In genomic region chr14:97791072-97791471, GRCh38 we compare ENCODE assay signal across 23 cellular contexts.
"Had no signal": no experiment of that assay in that cellular context is flagged by ENCODE, and none has a peak within 500 bp of the region (broad histone marks: within the 10 kb centered on the region; RNA-seq: fewer than 3 reads in every experiment).

No MANE protein-coding gene starts in this region.

- H3K27ac Mint-ChIP-seq: dendritic cell treated with granulocyte-macrophage colony-stimulating factor and Interleukin-4, amounts not matched to agents 40 ng/mL and 50 ng/mL, for 4 days; endodermal cell had no signal

- H3K9me3 ChIP-seq: colonic mucosa, esophagus squamous epithelium, gastrocnemius medialis, gastroesophageal sphincter, heart left ventricle, heart right ventricle had no signal

- DNase-seq: colonic mucosa; cortex of kidney; dorsolateral prefrontal cortex; effector CD4-positive, alpha-beta T cell; effector CD8-positive, alpha-beta T cell; effector memory CD4-positive, alpha-beta T cell; endodermal cell; erythroblast; esophagus squamous epithelium; foreskin fibroblast; foreskin keratinocyte; foreskin melanocyte; gastrocnemius medialis; glutamatergic neuron; head of caudate nucleus; heart left ventricle; heart right ventricle had no signal

- H3K4me1 Mint-ChIP-seq: endodermal cell had no signal

- ATAC-seq: esophagus mucosa, foreskin keratinocyte, gastrocnemius medialis, gastroesophageal sphincter, heart left ventricle, heart right ventricle had no signal

- H3K27me3 Mint-ChIP-seq: dendritic cell treated with granulocyte-macrophage colony-stimulating factor and Interleukin-4, amounts not matched to agents 40 ng/mL and 50 ng/mL, for 4 days had no signal

- H3K4me1 ChIP-seq: colonic mucosa, esophagus squamous epithelium, foreskin keratinocyte, gastrocnemius medialis, gastroesophageal sphincter, heart left ventricle, heart right ventricle had no signal

- H3K4me3 Mint-ChIP-seq: dendritic cell treated with granulocyte-macrophage colony-stimulating factor and Interleukin-4, amounts not matched to agents 40 ng/mL and 50 ng/mL, for 4 days; endodermal cell had no signal

- H3K36me3 ChIP-seq: colonic mucosa, esophagus squamous epithelium, gastrocnemius medialis, gastroesophageal sphincter, heart left ventricle, heart right ventricle had no signal

- H3K27me3 ChIP-seq: colonic mucosa, esophagus squamous epithelium, foreskin keratinocyte, gastrocnemius medialis, heart left ventricle, heart right ventricle, hepatocyte had no signal

- H3K27ac ChIP-seq: colonic mucosa, coronary artery, dorsolateral prefrontal cortex, epithelial cell of prostate, esophagus squamous epithelium, foreskin keratinocyte, gastrocnemius medialis, gastroesophageal sphincter, heart left ventricle, heart right ventricle, hepatocyte had no signal

- H3K9me3 Mint-ChIP-seq: dendritic cell treated with granulocyte-macrophage colony-stimulating factor and Interleukin-4, amounts not matched to agents 40 ng/mL and 50 ng/mL, for 4 days; endodermal cell had no signal

- H3K4me3 ChIP-seq: colonic mucosa, coronary artery, dorsolateral prefrontal cortex, esophagus squamous epithelium, gastrocnemius medialis, gastroesophageal sphincter, heart left ventricle, heart right ventricle, hepatocyte had no signal
